In genomic region chr2:85310330-85310729, GRCh38 we compare ENCODE assay signal across 9 cellular contexts. TPM values are rescaled to one million over a fixed set of nuclear protein-coding genes. Genes with fewer than 3 reads are reported as not detected.
DNase-seq lines count a peak whose midpoint lies in the region; ATAC-seq and TF ChIP-seq lines count a peak whose summit lies in the region.
"Had no signal": no experiment of that assay in that cellular context is flagged by ENCODE, and none has a peak within 500 bp of the region (broad histone marks: within the 10 kb centered on the region; RNA-seq: fewer than 3 reads in every experiment).

No MANE protein-coding gene starts in this region.

- H3K27ac Mint-ChIP-seq in CD8-positive, alpha-beta memory T cell, result peak overlapping the region; percentile 84 to 96 (median 93)

- H3K4ac ChIP-seq in mesendoderm (ENCODE audit: low read depth, low read length), result no peak overlapping the region

- TF ChIP-seq POLR2A in prostate gland (IDR thresholded peaks at IDR 0.05), result no peak

- peaks cover 0 to 16% (median 3%) of the 10 kb centered on the region in 3 donors for H3K36me3 Mint-ChIP-seq in CD8-positive, alpha-beta memory T cell

- H3K4me1 ChIP-seq in CD8-positive, alpha-beta memory T cell (ENCODE audit: insufficient read depth, low read length), result peaks cover 31% of the 10 kb centered on the region
- H3K4me1 ChIP-seq in KMS-11 (ENCODE audit: low read depth, poor library complexity, severe bottlenecking) (peaks cover 29% of the 10 kb centered on the region), mesendoderm (ENCODE audit: control insufficient read depth, low read depth, low read length) (peaks cover 8% of the 10 kb centered on the region), prostate gland (replicated peaks) (no peaks in the 10 kb centered on the region)

- no peak overlapping the region for H2BK5ac ChIP-seq in mesendoderm (ENCODE audit: low read length)

- H3K9me3 Mint-ChIP-seq in CD8-positive, alpha-beta memory T cell, result no peaks in the 10 kb centered on the region

- H3K9me3 ChIP-seq in CD8-positive, alpha-beta memory T cell (ENCODE audit: low read length), result no peaks in the 10 kb centered on the region
- no peaks in the 10 kb centered on the region for H3K9me3 ChIP-seq in prostate gland

- peak overlapping the region; percentile 32; the same call in 1 of the 2 replicates for H2AFZ ChIP-seq in KMS-11 (ENCODE audit: low read depth)

- TF ChIP-seq CTCF in KMS-11 (conservative IDR thresholded peaks at IDR 0.05; ENCODE audit: low read depth, low read length), result no peak
- no peak for TF ChIP-seq CTCF in prostate gland (IDR thresholded peaks at IDR 0.05)

- no peaks in the 10 kb centered on the region for H3K27me3 Mint-ChIP-seq in CD8-positive, alpha-beta memory T cell

- CTCF ChIA-PET in CD8-positive, alpha-beta memory T cell (lab: Charles Lee), result interaction anchor here (0.9 to 3.1 kb wide), 4 partner anchors 10 to 12 kb away, joined by 3 to 22 read pairs (median 4); no protein-coding TSS in a partner anchor

- H3K79me1 ChIP-seq in mesendoderm (ENCODE audit: low read length), result no peaks in the 10 kb centered on the region

- no peak overlapping the region for H3K18ac ChIP-seq in mesendoderm (ENCODE audit: low read length)

- no CpG with 5 or more reads among the region's 3 CpGs for WGBS in mesendoderm (ENCODE audit: extremely low coverage, insufficient coverage, low lambda C conversion rate)
- 74% methylated on average over 3 of the region's 3 CpGs for WGBS in prostate gland

- H2BK120ac ChIP-seq in mesendoderm (ENCODE audit: low read depth, low read length), result no peak overlapping the region

- H2BK15ac ChIP-seq in mesendoderm (replicated peaks; ENCODE audit: low read depth), result no peak overlapping the region

- peaks cover 33 to 51% (median 34%) of the 10 kb centered on the region in 3 donors for H3K4me1 Mint-ChIP-seq in CD8-positive, alpha-beta memory T cell

- H4K5ac ChIP-seq in mesendoderm (ENCODE audit: low read length), result no peak overlapping the region

- H3K27ac ChIP-seq in CD8-positive, alpha-beta memory T cell (ENCODE audit: low read depth, low read length), result no peak overlapping the region
- H3K27ac ChIP-seq in KMS-11 (peak overlapping the region; percentile 22; the same call in 1 of the 2 replicates), mesendoderm (ENCODE audit: low read depth, low read length) (no peak overlapping the region), prostate gland (no peak overlapping the region)

- no peak overlapping the region for H3K56ac ChIP-seq in mesendoderm (ENCODE audit: low read length)

- no peak overlapping the region for H3K4me3 ChIP-seq in CD8-positive, alpha-beta memory T cell (ENCODE audit: low read length)
- H3K4me3 ChIP-seq in KMS-11 (IDR thresholded peaks at IDR 0.05; ENCODE audit: insufficient read depth, low read depth, low read length) (peak overlapping the region; percentile 72), mesendoderm (ENCODE audit: low read length) (no peak overlapping the region), prostate gland (no peak overlapping the region)

- no peaks in the 10 kb centered on the region for H3K27me3 ChIP-seq in CD8-positive, alpha-beta memory T cell (ENCODE audit: insufficient read depth, low read length, poor library complexity, severe bottlenecking)
- no peaks in the 10 kb centered on the region for H3K27me3 ChIP-seq in KMS-11 (ENCODE audit: insufficient read depth, low read depth)
- H3K27me3 ChIP-seq in mesendoderm (ENCODE audit: insufficient read depth, low read length, poor library complexity), result no peaks in the 10 kb centered on the region
- H3K27me3 ChIP-seq in prostate gland (replicated peaks; ENCODE audit: insufficient read depth), result no peaks in the 10 kb centered on the region

- H3K36me3 ChIP-seq in CD8-positive, alpha-beta memory T cell (ENCODE audit: insufficient read depth, low read length), result no peaks in the 10 kb centered on the region
- no peaks in the 10 kb centered on the region for H3K36me3 ChIP-seq in KMS-11 (ENCODE audit: insufficient read depth)
- no peaks in the 10 kb centered on the region for H3K36me3 ChIP-seq in mesendoderm (ENCODE audit: control insufficient read depth, insufficient read depth, low read length)
- no peaks in the 10 kb centered on the region for H3K36me3 ChIP-seq in prostate gland

- no peaks in the 10 kb centered on the region for H4K20me1 ChIP-seq in KMS-11 (ENCODE audit: insufficient read depth)

- peak overlapping the region in 5 of 7 donors; percentile 82 to 90 (median 87) for H3K4me3 Mint-ChIP-seq in CD8-positive, alpha-beta memory T cell

- no peak for DNase-seq in CD8-positive, alpha-beta memory T cell
- DNase-seq in mesendoderm (peak; percentile 65), NCI-H748 (lab: John Stamatoyannopoulos, UW; ENCODE audit: unreplicated experiment) (no peak), Right ventricle myocardium superior (no peak), occipital lobe (lab: John Stamatoyannopoulos, UW) (no peak), prostate gland (ENCODE audit: low spot score) (no peak)
- DNase-seq: DMS79 had no signal

- no peak overlapping the region for H4K8ac ChIP-seq in mesendoderm (ENCODE audit: low read depth, low read length)

- POLR2A ChIA-PET in CD8-positive, alpha-beta memory T cell (lab: Charles Lee), result interaction anchor here (0.6 to 4.7 kb wide), 3 partner anchors 14 to 223 kb away, joined by 9 to 31 read pairs (median 14); partner anchors contain the start of gene TGOLN2

- H3K9ac ChIP-seq in KMS-11 (peak overlapping the region; percentile 0; the same call in 1 of the 2 replicates), mesendoderm (ENCODE audit: low read length) (no peak overlapping the region)

- H3K79me2 ChIP-seq in KMS-11 (ENCODE audit: insufficient read depth, low read depth) (no peaks in the 10 kb centered on the region), mesendoderm (ENCODE audit: control insufficient read depth, insufficient read depth, low read length) (no peaks in the 10 kb centered on the region)

- H2AK5ac ChIP-seq in mesendoderm (ENCODE audit: low read length), result no peak overlapping the region

- ATAC-seq in GM21367 (IDR thresholded peaks at IDR 0.05; ENCODE audit: unreplicated experiment) (peak; percentile 60), Right ventricle myocardium superior (ENCODE audit: poor library complexity) (no peak)

- no peak overlapping the region for H3K23ac ChIP-seq in mesendoderm (ENCODE audit: low read length)

- intact Hi-C loops in Right ventricle myocardium superior (cut with DNase I), result no loop called here
- intact Hi-C loops in prostate gland (cut with DNase I), result no loop called here

- H3K4me2 ChIP-seq in KMS-11 (peak overlapping the region; percentile 63), mesendoderm (ENCODE audit: low read length) (no peak overlapping the region)

RNA-seq across cellular contexts. Expression of gene TGOLN2, which starts 17.5 kb away (rescaled TPM):
- total RNA-seq in CD8-positive, alpha-beta memory T cell, result 10 to 100 TPM; 93.4 to 95.6 TPM
- polyA plus RNA-seq in CD8-positive, alpha-beta memory T cell, result 55.9 TPM
- 40.7 TPM for polyA plus RNA-seq in mesendoderm (2013, experiment 1 of 2)
- 39.8 TPM for polyA plus RNA-seq in mesendoderm (2013, experiment 2 of 2)
- total RNA-seq in Right ventricle myocardium superior (59.9 TPM), occipital lobe (34.5 TPM), prostate gland (100 to 1,000 TPM; 140 to 165 TPM)

RNA-seq across cellular contexts. Expression of gene RETSAT, which starts 44.0 kb away (rescaled TPM):
- 10 to 100 TPM; 33.4 to 36.0 TPM for total RNA-seq in CD8-positive, alpha-beta memory T cell
- 23.7 TPM for polyA plus RNA-seq in CD8-positive, alpha-beta memory T cell
- polyA plus RNA-seq in mesendoderm (2013, experiment 1 of 2), result 6.9 TPM
- 7.5 TPM for polyA plus RNA-seq in mesendoderm (2013, experiment 2 of 2)
- total RNA-seq in Right ventricle myocardium superior (39.8 TPM), occipital lobe (14.5 TPM), prostate gland (10 to 100 TPM; 51.1 to 72.6 TPM)

RNA-seq across cellular contexts. Expression of gene ELMOD3, which starts 44.2 kb away (rescaled TPM):
- 10 to 100 TPM; 13.6 to 14.4 TPM for total RNA-seq in CD8-positive, alpha-beta memory T cell
- 12.2 TPM for polyA plus RNA-seq in CD8-positive, alpha-beta memory T cell
- polyA plus RNA-seq in mesendoderm (2013, experiment 1 of 2), result 5.0 TPM
- 4.7 TPM for polyA plus RNA-seq in mesendoderm (2013, experiment 2 of 2)
- total RNA-seq in Right ventricle myocardium superior, result 9.0 TPM
- total RNA-seq in occipital lobe, result 16.8 TPM
- 10 to 100 TPM; 31.6 to 32.1 TPM for total RNA-seq in prostate gland
